ENCODE assay signal across 22 cellular contexts in genomic region chr22:20906387-20906767, GRCh38.
"Had no signal": no experiment of that assay in that cellular context is flagged by ENCODE, and none has a peak within 500 bp of the region (broad histone marks: within the 10 kb centered on the region; RNA-seq: fewer than 3 reads in every experiment).

No MANE protein-coding gene starts in this region.

- H3K9me3 ChIP-seq: esophagus squamous epithelium, gastrocnemius medialis, heart right ventricle, left lung, lower lobe of right lung, mucosa of descending colon had no signal

- ATAC-seq: gastrocnemius medialis, heart right ventricle, left cardiac atrium, left lung, left ventricle myocardium superior, lower lobe of right lung, mucosa of descending colon had no signal

- FAIRE-seq: colon, endothelial cell of umbilical vein, islet of Langerhans had no signal

- H3K4me3 ChIP-seq: coronary artery, dorsolateral prefrontal cortex, esophagus squamous epithelium, gastrocnemius medialis, heart right ventricle, left lung, lower lobe of right lung, mucosa of descending colon had no signal

- H3K27ac ChIP-seq: coronary artery, gastrocnemius medialis, heart right ventricle, left lung, lower lobe of right lung had no signal

- DNase-seq: dermis blood vessel endothelial cell; effector CD4-positive, alpha-beta T cell; effector memory CD4-positive, alpha-beta T cell; erythroblast; esophagus squamous epithelium; foreskin melanocyte; gastrocnemius medialis; glutamatergic neuron; heart right ventricle; hippocampal formation; left cardiac atrium; left lung; left ventricle myocardium superior; lower lobe of right lung; mesenchymal stem cell; mucosa of descending colon; naive B cell had no signal

- H3K36me3 ChIP-seq: esophagus squamous epithelium, gastrocnemius medialis, heart right ventricle, left lung, lower lobe of right lung had no signal

- H3K4me1 ChIP-seq: gastrocnemius medialis had no signal

- H3K27me3 ChIP-seq: dorsolateral prefrontal cortex, esophagus squamous epithelium, gastrocnemius medialis, heart right ventricle, left lung had no signal
